Comparison of ENCODE assay signal across 9 cellular contexts in genomic region chr1:35807614-35808375, GRCh38. TPM values are rescaled to one million over a fixed set of nuclear protein-coding genes. Genes with fewer than 3 reads are reported as not detected.
DNase-seq lines count a peak whose midpoint lies in the region; ATAC-seq, FAIRE-seq and TF ChIP-seq lines count a peak whose summit lies in the region.
"Had no signal": no experiment of that assay in that cellular context is flagged by ENCODE, and none has a peak within 500 bp of the region (broad histone marks: within the 10 kb centered on the region; RNA-seq: fewer than 3 reads in every experiment).

Gene AGO4 (plus strand): TSS chr1:35808016. CDS start chr1:35808417, 401 bp downstream.

- H3K4me1 ChIP-seq in iPS-15b (ENCODE audit: control insufficient read depth, insufficient read depth, low read length) (peaks cover 4% of the 10 kb centered on the region), rectal smooth muscle tissue (ENCODE audit: control insufficient read depth, insufficient read depth, low read length) (peaks cover 8% of the 10 kb centered on the region)

- H3K36me3 ChIP-seq in bronchial epithelial cell (ENCODE audit: control insufficient read depth, insufficient read depth, low read length) (no peaks in the 10 kb centered on the region), iPS-15b (ENCODE audit: control insufficient read depth, insufficient read depth, low read length) (no peaks in the 10 kb centered on the region), rectal smooth muscle tissue (ENCODE audit: control insufficient read depth, insufficient read depth, low read length) (no peaks in the 10 kb centered on the region)

- no peaks in the 10 kb centered on the region for H3K9me3 Mint-ChIP-seq in IgD-negative memory B cell

- CTCF ChIA-PET in GM10248 (lab: Yijun Ruan, JAX), result no interaction called here

- ATAC-seq in HG03139 (IDR thresholded peaks at IDR 0.05; ENCODE audit: unreplicated experiment) (no peak), GM21526 (IDR thresholded peaks at IDR 0.05; ENCODE audit: low FRiP score, unreplicated experiment) (no peak)

- FAIRE-seq in bronchial epithelial cell (lab: Jason Lieb, UNC), result no peak
- FAIRE-seq: islet of Langerhans had no signal

- H3K4me1 Mint-ChIP-seq in IgD-negative memory B cell, result peaks cover 21 to 25% (median 24%) of the 10 kb centered on the region in 3 donors

- DNase-seq in GM10248 (ENCODE audit: extremely low spot score), result peak; percentile 67
- peak; percentile 7 for DNase-seq in T-helper 22 cell (ENCODE audit: low read depth)
- DNase-seq in bronchial epithelial cell (ENCODE audit: low read depth), result peak; percentile 15

- H3K27me3 Mint-ChIP-seq in IgD-negative memory B cell, result no peaks in the 10 kb centered on the region

- peak within 1 kb of the TSS; percentile 18 to 94 (median 59) for H3K27ac Mint-ChIP-seq in IgD-negative memory B cell

- POLR2A ChIA-PET in GM10248 (lab: Yijun Ruan, JAX), result no interaction called here

- peak within 1 kb of the TSS; percentile 81 for H3K27ac ChIP-seq in rectal smooth muscle tissue (ENCODE audit: low read depth, low read length)

- peaks cover under 1% of the 10 kb centered on the region for H3K36me3 Mint-ChIP-seq in IgD-negative memory B cell

- H3K27me3 ChIP-seq in bronchial epithelial cell (ENCODE audit: control insufficient read depth, insufficient read depth, low read length) (no peaks in the 10 kb centered on the region), iPS-15b (ENCODE audit: control insufficient read depth, insufficient read depth, low read length) (no peaks in the 10 kb centered on the region), rectal smooth muscle tissue (ENCODE audit: control insufficient read depth, insufficient read depth, low read length) (no peaks in the 10 kb centered on the region)

- no peak for TF ChIP-seq CTCF in GM10248 (IDR thresholded peaks at IDR 0.05; ENCODE audit: control extremely low read depth, extremely low read depth, low read depth, missing control alignments)
- TF ChIP-seq CTCF in bronchial epithelial cell (IDR thresholded peaks at IDR 0.05; ENCODE audit: insufficient read depth, low read length, severe bottlenecking), result no peak

- H3K9me3 ChIP-seq in iPS-15b (ENCODE audit: control insufficient read depth, insufficient read depth, low read length), result no peaks in the 10 kb centered on the region

- H3K9ac ChIP-seq in iPS-15b (ENCODE audit: low read depth, low read length) (peak within 1 kb of the TSS; percentile 68), rectal smooth muscle tissue (ENCODE audit: low read length) (peak within 1 kb of the TSS; percentile 62)

- peak within 1 kb of the TSS; percentile 89 to 96 (median 95) for H3K4me3 Mint-ChIP-seq in IgD-negative memory B cell

- H3K4me3 ChIP-seq in bronchial epithelial cell (ENCODE audit: low read depth, low read length) (peak within 1 kb of the TSS; percentile 66), iPS-15b (ENCODE audit: low read depth, low read length) (peak within 1 kb of the TSS; percentile 76), rectal smooth muscle tissue (ENCODE audit: low read length) (peak within 1 kb of the TSS; percentile 81)

RNA-seq across cellular contexts. Expression of gene AGO4, which starts in this region (rescaled TPM):
- polyA plus RNA-seq in IgD-negative memory B cell, result 4.2 TPM
- 14.0 and 19.2 TPM in 2 replicates for total RNA-seq in bronchial epithelial cell

Comparison
In these comparisons a context has a peak if more than half of its experiments do, and no peak if none do; other contexts are left out.
1. DNase-seq: peak in every context shown above with its lines; median percentile 67 in GM10248; 15 in bronchial epithelial cell; 7 in T-helper 22 cell.